Comparison of ENCODE assay signal across 8 cellular contexts in the genomic region with DNA sequence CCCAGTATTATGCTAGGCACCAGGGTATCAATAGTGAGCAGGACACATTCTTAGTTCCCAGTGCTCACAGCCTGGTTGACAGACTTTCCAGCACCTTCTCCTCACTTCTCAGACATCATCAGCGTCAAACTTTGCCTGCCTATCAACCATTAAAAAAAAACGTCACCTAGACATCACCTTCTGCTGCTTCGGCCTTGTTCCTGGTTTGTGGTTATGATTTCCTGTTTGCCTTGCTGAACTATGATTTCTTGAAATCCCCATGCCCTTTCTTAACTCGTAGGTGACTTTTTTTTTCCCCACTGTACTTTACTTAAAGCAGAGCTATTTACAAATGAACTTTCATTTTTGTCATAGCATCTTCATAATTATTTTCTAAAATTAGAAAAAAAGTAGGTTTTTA.
DNase-seq lines count a peak whose midpoint lies in the region; ATAC-seq lines count a peak whose summit lies in the region.

No MANE protein-coding gene starts in this region.

- no peaks in the 10 kb centered on the region for H3K9me3 Mint-ChIP-seq in immature natural killer cell

- H3K4me1 Mint-ChIP-seq in immature natural killer cell = peaks cover 14 to 22% of the 10 kb centered on the region in 2 donors

- H3K27me3 Mint-ChIP-seq in immature natural killer cell (ENCODE audit: low read depth in 3 of 3) = no peaks in the 10 kb centered on the region

- ATAC-seq in HG03025 (IDR thresholded peaks at IDR 0.05; ENCODE audit: low FRiP score, unreplicated experiment) (peak; percentile 82), left ventricle myocardium superior (no peak)

- intact Hi-C loops in left ventricle myocardium superior (cut with micrococcal nuclease) = no loop called here

- H3K36me3 Mint-ChIP-seq in immature natural killer cell = no peaks in the 10 kb centered on the region

- peak overlapping the region; percentile 33 to 92 (median 81) for H3K27ac Mint-ChIP-seq in immature natural killer cell

- peak; percentile 23 for DNase-seq in GM19238 (ENCODE audit: insufficient read length, low spot score)
- DNase-seq in T-helper 2 cell = peak in 4 of 5 experiments; percentile 12 to 93 (median 56)
- peak; percentile 57 to 59 (median 58) for DNase-seq in immature natural killer cell
- DNase-seq in NCI-H82 (lab: John Stamatoyannopoulos, UW) = no peak
- no peak for DNase-seq in COR-L47 (lab: John Stamatoyannopoulos, UW)
- DNase-seq in left ventricle myocardium superior = no peak
- no peak for DNase-seq in NCI-H1048 (lab: John Stamatoyannopoulos, UW)

- H3K4me3 Mint-ChIP-seq in immature natural killer cell = peak overlapping the region; percentile 57 to 78 (median 64)

Comparison
In these comparisons a context has a peak if more than half of its experiments do, and no peak if none do; other contexts are left out.
1. DNase-seq: peak in GM19238 (single experiment), T-helper 2 cell (4 of 5) and immature natural killer cell (3 of 3); none in NCI-H82 (single experiment), COR-L47 (single experiment), left ventricle myocardium superior (single experiment) and NCI-H1048 (single experiment).